29 cellular contexts compared by ENCODE assay signal in the genomic region with DNA sequence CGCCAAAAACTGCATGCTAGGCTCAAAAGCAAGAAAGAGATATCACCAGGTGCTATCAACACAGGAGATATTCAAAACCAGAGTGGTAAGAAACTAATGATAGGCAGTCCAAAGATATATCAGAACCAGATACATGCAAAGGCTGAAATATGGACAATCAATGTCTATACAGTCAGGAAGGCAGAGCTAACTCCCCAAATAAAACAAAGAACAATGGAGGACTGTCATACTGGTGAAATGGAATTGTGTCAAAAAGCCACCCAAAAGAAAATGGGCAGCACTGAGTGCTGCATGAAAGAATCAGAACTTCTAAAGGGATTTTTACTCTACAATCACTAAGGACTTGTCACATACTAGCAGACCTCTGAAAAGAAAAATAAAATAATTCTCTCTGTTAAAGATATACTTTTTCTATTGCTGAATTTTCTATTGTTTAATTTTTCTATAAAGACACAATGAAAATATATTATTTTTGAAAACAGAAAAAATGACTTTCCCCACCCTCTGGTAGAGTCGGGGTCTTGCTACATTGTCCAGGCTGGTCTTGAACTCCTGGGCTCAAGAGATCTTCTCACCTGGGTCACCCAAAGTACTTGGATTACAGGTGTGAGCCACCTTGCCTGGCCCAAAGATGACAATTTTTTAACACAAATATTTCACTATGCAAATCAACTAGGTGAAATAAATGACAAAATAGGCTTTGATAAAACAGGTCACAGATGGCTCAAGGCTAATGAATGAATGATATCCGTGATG.
A peak's percentile ranks its signal among the peaks of the same experiment; 100 is the strongest.
DNase-seq lines count a peak whose midpoint lies in the region; ATAC-seq and TF ChIP-seq lines count a peak whose summit lies in the region.
"Had no signal": no experiment of that assay in that cellular context is flagged by ENCODE, and none has a peak within 500 bp of the region (broad histone marks: within the 10 kb centered on the region; RNA-seq: fewer than 3 reads in every experiment).

No MANE protein-coding gene starts in this region.

- H3K27me3 Mint-ChIP-seq in WTC11 (ENCODE audit: low read depth) (no peaks in the 10 kb centered on the region), natural killer cell (ENCODE audit: low read depth in 2 of 2) (no peaks in the 10 kb centered on the region)
- H3K27me3 Mint-ChIP-seq: CD4-positive, alpha-beta memory T cell had no signal

- H3K4me1 ChIP-seq in Peyer's patch, result no peaks in the 10 kb centered on the region
- H3K4me1 ChIP-seq: A549, Caco-2 had no signal

- H3K4me3 Mint-ChIP-seq in WTC11 (no peak overlapping the region), natural killer cell (no peak overlapping the region)
- H3K4me3 Mint-ChIP-seq: CD4-positive, alpha-beta memory T cell had no signal

- H3K9me3 Mint-ChIP-seq in WTC11 (no peaks in the 10 kb centered on the region), natural killer cell (no peaks in the 10 kb centered on the region)
- H3K9me3 Mint-ChIP-seq: CD4-positive, alpha-beta memory T cell had no signal

- H3K27ac Mint-ChIP-seq in WTC11 (no peak overlapping the region), natural killer cell (no peak overlapping the region)

- peaks cover 0 to 6% (median 0%) of the 10 kb centered on the region in 3 donors for H3K36me3 ChIP-seq in Peyer's patch

- H3K36me3 Mint-ChIP-seq in WTC11 (peaks cover 10% of the 10 kb centered on the region; the same call in 1 of the 2 replicates), natural killer cell (no peaks in the 10 kb centered on the region)

- POLR2A ChIA-PET in WTC11 (lab: Charles Lee), result no interaction called here

- no peak overlapping the region for H3K4me3 ChIP-seq in Peyer's patch
- H3K4me3 ChIP-seq: A549 had no signal

- no peaks in the 10 kb centered on the region for H3K27me3 ChIP-seq in Peyer's patch

- ATAC-seq in WTC11, result no peak
- ATAC-seq in natural killer cell, result no peak
- ATAC-seq: A549, HCT116 had no signal

- no peaks in the 10 kb centered on the region for H3K9me3 ChIP-seq in Peyer's patch
- H3K9me3 ChIP-seq: A549, Caco-2 had no signal

- no peak for TF ChIP-seq CTCF in WTC11 (IDR thresholded peaks at IDR 0.05)
- TF ChIP-seq CTCF in Peyer's patch (IDR thresholded peaks at IDR 0.05), result no peak
- no peak for TF ChIP-seq CTCF in natural killer cell (IDR thresholded peaks at IDR 0.05)

- DNase-seq in WTC11 (ENCODE audit: low spot score) (no peak), medulla oblongata (ENCODE audit: extremely low spot score) (peak; percentile 51), NCI-H1930 (lab: John Stamatoyannopoulos, UW) (no peak), Peyer's patch (no peak), natural killer cell (no peak)
- DNase-seq: AML-193; C1 segment of cervical spinal cord; Caco-2; CD4-positive, alpha-beta memory T cell; DMS 273 treated with DMSO at 0.1 percent for 48 hours; DMS79; EL; GDM1; Karpas-422; NCI-H1092; NCI-H1436; NCI-H187; NCI-H2171 treated with DMSO at 0.1 percent for 48 hours; NCI-H345; NCI-H524; NCI-H774; NK-92 treated with Interleukin-12 subunit alpha and Interleukin-12 subunit beta, amount 100 ng/mL, for 24 hours; SHP77; SW 1271 had no signal

- TF ChIP-seq POLR2A in Peyer's patch (IDR thresholded peaks at IDR 0.05), result no peak

- CTCF ChIA-PET in WTC11 (lab: Charles Lee), result no interaction called here

- H3K27ac ChIP-seq in cingulate gyrus (ENCODE audit: low read depth, low read length) (peak overlapping the region; percentile 79), temporal lobe (ENCODE audit: low read depth, low read length) (peak overlapping the region; percentile 74), Peyer's patch (no peak overlapping the region)
- H3K27ac ChIP-seq: A549, RWPE1 had no signal

- intact Hi-C loops in natural killer cell (cut with micrococcal nuclease), result no loop called here

- H3K4me1 Mint-ChIP-seq in WTC11, result no peaks in the 10 kb centered on the region
- peaks cover 9 to 14% of the 10 kb centered on the region in 2 donors for H3K4me1 Mint-ChIP-seq in natural killer cell

TF ChIP-seq in WTC11, 78 proteins besides CTCF, POLR2A, EP300 and RAD21:
- TF ChIP-seq ZNF121 (CRISPR knock-in tag; IDR thresholded peaks at IDR 0.05) (0 out of 2 replicates have a peak, but pooled peaks have one; percentile 56), RORB (CRISPR knock-in tag; IDR thresholded peaks at IDR 0.05) (no peak)

Comparison
In these comparisons a context has a peak if more than half of its experiments do, and no peak if none do; other contexts are left out.
1. H3K27ac ChIP-seq: peak in cingulate gyrus (single experiment) and temporal lobe (single experiment); none in Peyer's patch (0 of 4).